Comparison of ENCODE assay signal across 14 cellular contexts in the genomic region with DNA sequence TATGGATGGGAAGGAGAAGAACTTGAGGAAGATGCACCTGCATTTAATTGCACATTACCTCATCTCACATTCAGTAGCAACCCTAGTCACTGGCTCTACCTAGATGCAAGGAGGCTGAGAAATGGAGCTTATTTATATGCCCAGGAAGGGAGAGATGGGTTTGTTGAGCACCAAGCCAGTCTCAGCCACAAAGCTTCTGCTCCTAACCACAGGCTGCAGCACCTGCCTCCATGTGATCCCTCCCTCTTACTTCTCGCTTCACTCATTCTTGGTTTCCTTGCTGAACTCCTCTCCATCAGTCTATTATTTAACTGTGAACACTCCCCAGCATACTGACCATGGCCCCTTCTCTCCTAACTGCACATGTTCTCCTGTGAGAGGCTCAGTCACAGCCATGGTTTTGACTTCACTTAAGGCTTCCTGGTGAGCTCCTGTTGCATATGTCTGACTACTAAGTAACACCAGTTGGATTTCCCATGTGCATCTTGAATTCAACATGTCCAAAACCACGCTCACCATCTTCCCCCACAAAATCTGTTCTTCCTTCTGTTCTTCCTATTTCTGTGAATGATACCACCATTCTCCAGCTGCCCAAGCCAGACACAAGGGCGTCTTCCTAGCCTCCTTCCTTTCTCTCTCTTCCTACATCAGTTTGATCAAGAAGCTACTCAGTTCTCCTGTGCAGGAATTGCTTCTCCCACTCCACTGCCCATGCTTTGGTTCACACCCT.
DNase-seq lines count a peak whose midpoint lies in the region; ATAC-seq and TF ChIP-seq lines count a peak whose summit lies in the region.
"Had no signal": no experiment of that assay in that cellular context is flagged by ENCODE, and none has a peak within 500 bp of the region (broad histone marks: within the 10 kb centered on the region; RNA-seq: fewer than 3 reads in every experiment).

No MANE protein-coding gene starts in this region.

- peak overlapping the region in 32 of 59 donors; percentile 1 to 67 (median 31) for H3K27ac ChIP-seq in dorsolateral prefrontal cortex
- H3K27ac ChIP-seq: heart left ventricle, left lung, skin epidermis had no signal

- no peak overlapping the region for H3K4me3 ChIP-seq in dorsolateral prefrontal cortex
- H3K4me3 ChIP-seq: heart left ventricle, left lung, MG63, skin epidermis had no signal

- intact Hi-C loops in dorsolateral prefrontal cortex (cut with DNase I) = no loop called here
- intact Hi-C loops in posterior cingulate gyrus (cut with DNase I) = no loop called here

- ATAC-seq in GM18498 (IDR thresholded peaks at IDR 0.05; ENCODE audit: unreplicated experiment) (peak; percentile 80), GM21360 (IDR thresholded peaks at IDR 0.05; ENCODE audit: unreplicated experiment) (peak; percentile 80), HG03064 (IDR thresholded peaks at IDR 0.05; ENCODE audit: low read depth, unreplicated experiment) (peak; percentile 82)
- ATAC-seq: heart left ventricle, left lung, Panc1 had no signal

- no peaks in the 10 kb centered on the region for H3K27me3 ChIP-seq in dorsolateral prefrontal cortex
- H3K27me3 ChIP-seq: left lung, MG63 had no signal

- no peak for TF ChIP-seq CTCF in dorsolateral prefrontal cortex (IDR thresholded peaks at IDR 0.05 in 54 of 56, conservative IDR thresholded peaks at IDR 0.05 in 2 of 56; ENCODE audit: low read depth in 1 of 56, partially characterized antibody in 56 of 56)
- no peak for TF ChIP-seq CTCF in GM10266 (IDR thresholded peaks at IDR 0.05; ENCODE audit: control insufficient read depth, insufficient read depth, low read depth, missing control alignments)

- DNase-seq in dorsolateral prefrontal cortex = peak in 1 of 10 donors; percentile 36
- no peak for DNase-seq in GM10266 (ENCODE audit: extremely low spot score)
- no peak for DNase-seq in posterior cingulate gyrus
- no peak for DNase-seq in AG08395 (ENCODE audit: low spot score)
- DNase-seq: Caco-2, heart left ventricle, left lung, MG63, NCI-H226 had no signal
